ENCODE assay signal across 9 cellular contexts in the genomic region with DNA sequence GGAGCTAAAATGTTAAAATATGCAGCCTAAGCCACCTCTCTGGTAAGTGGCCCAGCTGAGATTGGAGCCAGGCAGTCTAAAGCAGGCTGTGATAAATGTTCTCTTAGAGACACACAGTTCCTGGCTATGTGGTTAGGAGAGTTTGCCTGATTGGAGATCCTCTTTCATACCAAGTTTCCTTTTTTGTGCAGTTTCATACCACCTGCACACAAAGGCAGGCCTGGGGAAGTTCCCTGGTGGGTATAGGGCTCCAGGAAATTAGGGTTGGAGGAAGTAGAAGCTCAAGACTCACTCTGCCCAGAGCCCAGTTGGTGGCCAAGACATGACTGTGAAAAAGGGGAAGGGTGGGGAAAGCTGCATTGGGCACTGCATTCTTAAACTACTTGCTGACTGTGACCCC. TPM values are rescaled to one million over a fixed set of nuclear protein-coding genes. Genes with fewer than 3 reads are reported as not detected.
DNase-seq lines count a peak whose midpoint lies in the region; ATAC-seq and TF ChIP-seq lines count a peak whose summit lies in the region.
"Had no signal": no experiment of that assay in that cellular context is flagged by ENCODE, and none has a peak within 500 bp of the region (broad histone marks: within the 10 kb centered on the region; RNA-seq: fewer than 3 reads in every experiment).

No MANE protein-coding gene starts in this region.

- H3K4me3 ChIP-seq in lung = no peak overlapping the region

- H3K9me3 ChIP-seq in lung (ENCODE audit: control insufficient read depth in 2 of 2, insufficient read depth in 1 of 2, low read length in 1 of 2) = peaks cover 0 to 2% of the 10 kb centered on the region in 2 donors

- H3K4me1 ChIP-seq in lung (ENCODE audit: control insufficient read depth in 2 of 2, insufficient read depth in 2 of 2, low read length in 2 of 2) = no peaks in the 10 kb centered on the region
- H3K4me1 ChIP-seq in foreskin keratinocyte = no peaks in the 10 kb centered on the region

- DNase-seq in NOMO-1 treated with dmso at 0.1 percent for 144 hours (lab: John Stamatoyannopoulos, UW; ENCODE audit: unreplicated experiment) = peak; percentile 91
- no peak for DNase-seq in lung (ENCODE audit: low spot score)
- no peak for DNase-seq in GM20000 (ENCODE audit: low spot score)
- no peak for DNase-seq in NCI-H1436 (lab: John Stamatoyannopoulos, UW)
- no peak for DNase-seq in foreskin keratinocyte
- no peak for DNase-seq in central memory CD4-positive, alpha-beta T cell
- DNase-seq: PC-3 had no signal

- ATAC-seq in GM18517 (IDR thresholded peaks at IDR 0.05; ENCODE audit: unreplicated experiment) = peak; percentile 75
- ATAC-seq in HG02759 (IDR thresholded peaks at IDR 0.05; ENCODE audit: unreplicated experiment) = peak; percentile 93
- ATAC-seq in lung (ENCODE audit: insufficient read depth, low FRiP score) = peak; percentile 70
- ATAC-seq in foreskin keratinocyte = no peak
- ATAC-seq: PC-3 had no signal

- no peaks in the 10 kb centered on the region for H3K27me3 ChIP-seq in lung (ENCODE audit: control insufficient read depth, insufficient read depth)
- no peaks in the 10 kb centered on the region for H3K27me3 ChIP-seq in foreskin keratinocyte

- H3K36me3 ChIP-seq in lung (ENCODE audit: control insufficient read depth in 2 of 2, insufficient read depth in 2 of 2, low read length in 2 of 2) = no peaks in the 10 kb centered on the region

- no peak for TF ChIP-seq CTCF in lung (IDR thresholded peaks at IDR 0.05; ENCODE audit: control extremely low read depth, extremely low read depth)
- no peak for TF ChIP-seq CTCF in GM20000 (IDR thresholded peaks at IDR 0.05; ENCODE audit: extremely low read depth, missing control alignments)
- TF ChIP-seq CTCF in foreskin keratinocyte (conservative IDR thresholded peaks at IDR 0.05) = no peak

- H3K27ac ChIP-seq in lung (ENCODE audit: low read depth in 1 of 2, low read length in 1 of 2) = no peak overlapping the region
- no peak overlapping the region for H3K27ac ChIP-seq in foreskin keratinocyte

RNA-seq across cellular contexts. Expression of a gene that starts 16.9 kb away (rescaled TPM):
- total RNA-seq in lung (100 to 1,000 TPM in 1 of 2 donors, 10 to 100 TPM in 1; 48.7 to 110 TPM), foreskin keratinocyte (0.03 TPM in 1 of 2 replicates, not detected in the other)
- polyA plus RNA-seq in lung (10 to 100 TPM; 16.2 to 99.8 TPM), foreskin keratinocyte (not detected in 2 replicates)

RNA-seq across cellular contexts. Expression of a gene that starts 50.6 kb away (rescaled TPM):
- 10 to 100 TPM; 20.1 to 33.1 TPM for total RNA-seq in lung
- 10 to 100 TPM; 16.5 to 17.0 TPM for polyA plus RNA-seq in lung
- 21.9 and 28.5 TPM in 2 replicates for total RNA-seq in foreskin keratinocyte
- polyA plus RNA-seq in foreskin keratinocyte = 14.2 and 15.0 TPM in 2 replicates

Comparison
In these comparisons a context has a peak if more than half of its experiments do, and no peak if none do; other contexts are left out.
1. RNA of a gene that starts 16.9 kb away (total RNA-seq): 48.7 to 110 TPM in lung; 0.03 TPM in foreskin keratinocyte; every median in the first group is over 10 times any median in the second.